Comparison of ENCODE assay signal across 26 cellular contexts in genomic region chrX:151175283-151176062, GRCh38. TPM values are rescaled to one million over a fixed set of nuclear protein-coding genes. Genes with fewer than 3 reads are reported as not detected.
DNase-seq lines count a peak whose midpoint lies in the region; ATAC-seq, FAIRE-seq and TF ChIP-seq lines count a peak whose summit lies in the region.
"Had no signal": no experiment of that assay in that cellular context is flagged by ENCODE, and none has a peak within 500 bp of the region (broad histone marks: within the 10 kb centered on the region; RNA-seq: fewer than 3 reads in every experiment).

No MANE protein-coding gene starts in this region.

- DNase-seq in DMS53 (lab: John Stamatoyannopoulos, UW) (peak; percentile 13), DMS53 treated with DMSO at 0.1 percent for 48 hours (lab: John Stamatoyannopoulos, UW; ENCODE audit: unreplicated experiment) (no peak), astrocyte (ENCODE audit: low read depth) (no peak), retina (peak; percentile 47), GM19240 (ENCODE audit: insufficient read length, low spot score) (no peak), colonic mucosa (no peak)
- no peak for DNase-seq in activated T-cell treated with anti-CD3 and anti-CD28 coated beads, Interleukin-2, amount 50 U/mL, for 72 hours
- DNase-seq: activated CD4-positive, alpha-beta T cell treated with anti-CD3 and anti-CD28 coated beads, Interleukin-2, amount 50 U/mL, for 48 hours; activated effector memory CD4-positive, alpha-beta T cell treated with Interleukin-2 at 50 U/mL for 16 hours; brain microvascular endothelial cell; cortex of kidney; DMS79; heart right ventricle; NCI-H1417 treated with DMSO at 0.1 percent for 48 hours; NCI-H2171; NCI-H524 treated with DMSO at 0.1 percent for 48 hours; occipital lobe; SK-N-SH; stimulated activated CD4-positive, alpha-beta T cell treated with anti-CD3 and anti-CD28 coated beads, Interleukin-4, amount 100 ng/mL, for 4 hours; stimulated activated naive CD8-positive, alpha-beta T cell treated with anti-CD3 and anti-CD28 coated beads, Interleukin-15, Interleukin-2, amounts not matched to agents 100 U/mL and 50 U/mL, for 24 hours had no signal

- peaks cover 60% of the 10 kb centered on the region for H3K27me3 Mint-ChIP-seq in astrocyte (ENCODE audit: low read depth, unreplicated experiment)
- H3K27me3 Mint-ChIP-seq in activated T-cell treated with anti-CD3 and anti-CD28 coated beads, Interleukin-2, amount 50 U/mL, for 72 hours (ENCODE audit: low read depth) = peaks cover 83% of the 10 kb centered on the region

- H3K4me2 ChIP-seq in astrocyte (ENCODE audit: low read length) = no peak overlapping the region
- H3K4me2 ChIP-seq: SK-N-SH had no signal

- no peak overlapping the region for H3K27ac Mint-ChIP-seq in astrocyte (ENCODE audit: unreplicated experiment)
- H3K27ac Mint-ChIP-seq in activated T-cell treated with anti-CD3 and anti-CD28 coated beads, Interleukin-2, amount 50 U/mL, for 72 hours = no peak overlapping the region
- H3K27ac Mint-ChIP-seq: T-helper 2 cell treated with Interferon-gamma antibody and Interleukin-4, amounts not matched to agents 5 μg/mL and 100 μg/mL, for 36 hours had no signal

- FAIRE-seq in astrocyte (lab: Jason Lieb, UNC) = no peak
- FAIRE-seq: endometrium, GM12892 had no signal

- H4K20me1 ChIP-seq in astrocyte (ENCODE audit: insufficient read depth, low read length) = no peaks in the 10 kb centered on the region

- H3K9me3 Mint-ChIP-seq in astrocyte (ENCODE audit: unreplicated experiment) = no peaks in the 10 kb centered on the region
- peaks cover 0 to 2% of the 10 kb centered on the region in 2 donors for H3K9me3 Mint-ChIP-seq in activated T-cell treated with anti-CD3 and anti-CD28 coated beads, Interleukin-2, amount 50 U/mL, for 72 hours
- H3K9me3 Mint-ChIP-seq: T-helper 2 cell treated with Interferon-gamma antibody and Interleukin-4, amounts not matched to agents 5 μg/mL and 100 μg/mL, for 36 hours had no signal

- H3K4me3 ChIP-seq in astrocyte (ENCODE audit: insufficient read depth, low read depth, low read length) = no peak overlapping the region
- peak overlapping the region; percentile 48 for H3K4me3 ChIP-seq in iPS-18a (ENCODE audit: low read length)
- no peak overlapping the region for H3K4me3 ChIP-seq in colonic mucosa
- H3K4me3 ChIP-seq: heart right ventricle had no signal

- no peaks in the 10 kb centered on the region for H3K79me2 ChIP-seq in astrocyte (ENCODE audit: insufficient read depth, low read length)

- H3K36me3 ChIP-seq in astrocyte (ENCODE audit: insufficient read depth, low read length) (no peaks in the 10 kb centered on the region), iPS-18a (ENCODE audit: control insufficient read depth, low read depth, low read length) (no peaks in the 10 kb centered on the region), colonic mucosa (no peaks in the 10 kb centered on the region)
- H3K36me3 ChIP-seq: brain microvascular endothelial cell, heart right ventricle had no signal

- intact Hi-C loops in colonic mucosa (cut with DNase I) = no loop called here

- H3K27ac ChIP-seq in astrocyte (ENCODE audit: low read depth, low read length) (no peak overlapping the region), iPS-18a (ENCODE audit: low read length) (no peak overlapping the region), colonic mucosa (no peak overlapping the region)
- H3K27ac ChIP-seq: 22Rv1, brain microvascular endothelial cell, heart right ventricle had no signal

- TF ChIP-seq CTCF in astrocyte (IDR thresholded peaks at IDR 0.05; ENCODE audit: insufficient read depth, low read depth, low read length) (no peak), colonic mucosa (IDR thresholded peaks at IDR 0.05) (no peak)

- H2AFZ ChIP-seq in astrocyte (ENCODE audit: low read depth, low read length) = no peak overlapping the region

- no peak overlapping the region for H3K9ac ChIP-seq in astrocyte (ENCODE audit: low read length)
- H3K9ac ChIP-seq in iPS-18a (ENCODE audit: low read length) = no peak overlapping the region
- no peak overlapping the region for H3K9ac ChIP-seq in colonic mucosa (ENCODE audit: low read depth in 2 of 2, low read length in 2 of 2)
- H3K9ac ChIP-seq: SK-N-SH had no signal

- H3K9me3 ChIP-seq in astrocyte (ENCODE audit: insufficient read depth, low read depth, low read length) = no peaks in the 10 kb centered on the region
- peaks cover 7% of the 10 kb centered on the region for H3K9me3 ChIP-seq in iPS-18a (ENCODE audit: control insufficient read depth, low read depth, low read length)
- no peaks in the 10 kb centered on the region for H3K9me3 ChIP-seq in colonic mucosa
- H3K9me3 ChIP-seq: SK-N-SH had no signal

- peak overlapping the region; percentile 73 for H3K4me3 Mint-ChIP-seq in astrocyte (ENCODE audit: unreplicated experiment)
- no peak overlapping the region for H3K4me3 Mint-ChIP-seq in activated T-cell treated with anti-CD3 and anti-CD28 coated beads, Interleukin-2, amount 50 U/mL, for 72 hours
- H3K4me3 Mint-ChIP-seq: T-helper 2 cell treated with Interferon-gamma antibody and Interleukin-4, amounts not matched to agents 5 μg/mL and 100 μg/mL, for 36 hours had no signal

- no peak for ATAC-seq in activated T-cell treated with anti-CD3 and anti-CD28 coated beads, Interleukin-2, amount 50 U/mL, for 72 hours (replicated peaks in 1 of 2)
- ATAC-seq: heart right ventricle; stimulated activated naive CD8-positive, alpha-beta T cell treated with anti-CD3 and anti-CD28 coated beads, Interleukin-15, Interleukin-2, amounts not matched to agents 100 U/mL and 50 U/mL, for 24 hours had no signal

- H3K27me3 ChIP-seq in astrocyte (ENCODE audit: insufficient read depth, low read length) (peaks cover 16% of the 10 kb centered on the region), iPS-18a (ENCODE audit: control insufficient read depth, insufficient read depth, low read length) (peaks cover 64% of the 10 kb centered on the region), colonic mucosa (peaks cover 12% of the 10 kb centered on the region)

- H3K4me1 Mint-ChIP-seq in astrocyte (ENCODE audit: low read depth, unreplicated experiment) = peaks cover 2% of the 10 kb centered on the region
- H3K4me1 Mint-ChIP-seq in activated T-cell treated with anti-CD3 and anti-CD28 coated beads, Interleukin-2, amount 50 U/mL, for 72 hours (ENCODE audit: low read depth) = peaks cover 9% of the 10 kb centered on the region

- H3K4me1 ChIP-seq in astrocyte (ENCODE audit: insufficient read depth, low read length) = no peaks in the 10 kb centered on the region
- peaks cover 4% of the 10 kb centered on the region for H3K4me1 ChIP-seq in iPS-18a (ENCODE audit: control insufficient read depth, low read depth, low read length)
- no peaks in the 10 kb centered on the region for H3K4me1 ChIP-seq in colonic mucosa
- H3K4me1 ChIP-seq: heart right ventricle had no signal

- no peaks in the 10 kb centered on the region for H3K36me3 Mint-ChIP-seq in astrocyte (ENCODE audit: low read depth, unreplicated experiment)
- peaks cover 0 to 3% of the 10 kb centered on the region in 2 donors for H3K36me3 Mint-ChIP-seq in activated T-cell treated with anti-CD3 and anti-CD28 coated beads, Interleukin-2, amount 50 U/mL, for 72 hours (ENCODE audit: insufficient read depth in 2 of 2)

RNA-seq across cellular contexts. Expression of gene GPR50, which starts 0.9 kb away (rescaled TPM):
- total RNA-seq in astrocyte (0.67 and 1.00 TPM in 2 replicates), colonic mucosa (not detected)
- total RNA-seq in activated T-cell treated with anti-CD3 and anti-CD28 coated beads, Interleukin-2, amount 50 U/mL, for 72 hours = not detected
- total RNA-seq: heart right ventricle, M059J, occipital lobe had no signal

Comparison
In these comparisons a context has a peak if more than half of its experiments do, and no peak if none do; other contexts are left out.
1. DNase-seq: peak in DMS53 (single experiment) and retina (single experiment); none in DMS53 treated with DMSO at 0.1 percent for 48 hours (single experiment), astrocyte (single experiment), GM19240 (single experiment), colonic mucosa (single experiment) and activated T-cell treated with anti-CD3 and anti-CD28 coated beads, Interleukin-2, amount 50 U/mL, for 72 hours (0 of 2).